1 cellular context compared by ENCODE assay signal in the genomic region with DNA sequence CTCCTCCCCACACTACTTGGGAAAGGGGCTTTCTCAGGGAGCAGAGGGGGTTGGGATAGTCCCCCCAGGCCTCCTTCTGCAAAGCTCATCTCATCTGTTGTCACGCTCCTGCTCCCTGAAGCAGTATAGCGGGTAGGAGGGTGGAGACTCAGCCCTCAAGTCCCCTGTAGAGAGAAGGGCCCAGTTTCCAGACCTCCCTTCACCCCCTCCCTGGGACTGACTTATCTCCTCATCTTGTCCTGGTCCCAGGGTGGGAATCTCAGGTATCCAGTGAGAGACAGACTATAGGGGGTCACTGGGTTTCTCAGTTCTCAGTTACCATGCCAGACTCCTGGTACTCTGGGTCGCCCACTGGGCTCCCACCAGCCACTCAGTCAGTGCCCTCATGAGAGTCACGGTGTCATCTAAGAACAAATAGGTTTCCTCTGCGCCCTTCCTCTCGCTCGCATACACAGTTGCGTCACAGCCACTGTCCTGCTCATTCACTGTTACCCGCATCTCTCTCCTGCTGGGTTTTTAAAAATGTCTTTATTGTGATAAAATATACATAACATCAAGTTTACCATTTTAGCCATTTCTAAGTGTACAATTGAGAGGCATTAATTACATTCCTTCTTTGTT.
TF ChIP-seq lines count a peak whose summit lies in the region.

No MANE protein-coding gene starts in this region.

TF ChIP-seq in GM23338, 12 proteins besides CTCF, POLR2A, EP300 and RAD21 (continued from another document):
- TF ChIP-seq, protein P1, sequence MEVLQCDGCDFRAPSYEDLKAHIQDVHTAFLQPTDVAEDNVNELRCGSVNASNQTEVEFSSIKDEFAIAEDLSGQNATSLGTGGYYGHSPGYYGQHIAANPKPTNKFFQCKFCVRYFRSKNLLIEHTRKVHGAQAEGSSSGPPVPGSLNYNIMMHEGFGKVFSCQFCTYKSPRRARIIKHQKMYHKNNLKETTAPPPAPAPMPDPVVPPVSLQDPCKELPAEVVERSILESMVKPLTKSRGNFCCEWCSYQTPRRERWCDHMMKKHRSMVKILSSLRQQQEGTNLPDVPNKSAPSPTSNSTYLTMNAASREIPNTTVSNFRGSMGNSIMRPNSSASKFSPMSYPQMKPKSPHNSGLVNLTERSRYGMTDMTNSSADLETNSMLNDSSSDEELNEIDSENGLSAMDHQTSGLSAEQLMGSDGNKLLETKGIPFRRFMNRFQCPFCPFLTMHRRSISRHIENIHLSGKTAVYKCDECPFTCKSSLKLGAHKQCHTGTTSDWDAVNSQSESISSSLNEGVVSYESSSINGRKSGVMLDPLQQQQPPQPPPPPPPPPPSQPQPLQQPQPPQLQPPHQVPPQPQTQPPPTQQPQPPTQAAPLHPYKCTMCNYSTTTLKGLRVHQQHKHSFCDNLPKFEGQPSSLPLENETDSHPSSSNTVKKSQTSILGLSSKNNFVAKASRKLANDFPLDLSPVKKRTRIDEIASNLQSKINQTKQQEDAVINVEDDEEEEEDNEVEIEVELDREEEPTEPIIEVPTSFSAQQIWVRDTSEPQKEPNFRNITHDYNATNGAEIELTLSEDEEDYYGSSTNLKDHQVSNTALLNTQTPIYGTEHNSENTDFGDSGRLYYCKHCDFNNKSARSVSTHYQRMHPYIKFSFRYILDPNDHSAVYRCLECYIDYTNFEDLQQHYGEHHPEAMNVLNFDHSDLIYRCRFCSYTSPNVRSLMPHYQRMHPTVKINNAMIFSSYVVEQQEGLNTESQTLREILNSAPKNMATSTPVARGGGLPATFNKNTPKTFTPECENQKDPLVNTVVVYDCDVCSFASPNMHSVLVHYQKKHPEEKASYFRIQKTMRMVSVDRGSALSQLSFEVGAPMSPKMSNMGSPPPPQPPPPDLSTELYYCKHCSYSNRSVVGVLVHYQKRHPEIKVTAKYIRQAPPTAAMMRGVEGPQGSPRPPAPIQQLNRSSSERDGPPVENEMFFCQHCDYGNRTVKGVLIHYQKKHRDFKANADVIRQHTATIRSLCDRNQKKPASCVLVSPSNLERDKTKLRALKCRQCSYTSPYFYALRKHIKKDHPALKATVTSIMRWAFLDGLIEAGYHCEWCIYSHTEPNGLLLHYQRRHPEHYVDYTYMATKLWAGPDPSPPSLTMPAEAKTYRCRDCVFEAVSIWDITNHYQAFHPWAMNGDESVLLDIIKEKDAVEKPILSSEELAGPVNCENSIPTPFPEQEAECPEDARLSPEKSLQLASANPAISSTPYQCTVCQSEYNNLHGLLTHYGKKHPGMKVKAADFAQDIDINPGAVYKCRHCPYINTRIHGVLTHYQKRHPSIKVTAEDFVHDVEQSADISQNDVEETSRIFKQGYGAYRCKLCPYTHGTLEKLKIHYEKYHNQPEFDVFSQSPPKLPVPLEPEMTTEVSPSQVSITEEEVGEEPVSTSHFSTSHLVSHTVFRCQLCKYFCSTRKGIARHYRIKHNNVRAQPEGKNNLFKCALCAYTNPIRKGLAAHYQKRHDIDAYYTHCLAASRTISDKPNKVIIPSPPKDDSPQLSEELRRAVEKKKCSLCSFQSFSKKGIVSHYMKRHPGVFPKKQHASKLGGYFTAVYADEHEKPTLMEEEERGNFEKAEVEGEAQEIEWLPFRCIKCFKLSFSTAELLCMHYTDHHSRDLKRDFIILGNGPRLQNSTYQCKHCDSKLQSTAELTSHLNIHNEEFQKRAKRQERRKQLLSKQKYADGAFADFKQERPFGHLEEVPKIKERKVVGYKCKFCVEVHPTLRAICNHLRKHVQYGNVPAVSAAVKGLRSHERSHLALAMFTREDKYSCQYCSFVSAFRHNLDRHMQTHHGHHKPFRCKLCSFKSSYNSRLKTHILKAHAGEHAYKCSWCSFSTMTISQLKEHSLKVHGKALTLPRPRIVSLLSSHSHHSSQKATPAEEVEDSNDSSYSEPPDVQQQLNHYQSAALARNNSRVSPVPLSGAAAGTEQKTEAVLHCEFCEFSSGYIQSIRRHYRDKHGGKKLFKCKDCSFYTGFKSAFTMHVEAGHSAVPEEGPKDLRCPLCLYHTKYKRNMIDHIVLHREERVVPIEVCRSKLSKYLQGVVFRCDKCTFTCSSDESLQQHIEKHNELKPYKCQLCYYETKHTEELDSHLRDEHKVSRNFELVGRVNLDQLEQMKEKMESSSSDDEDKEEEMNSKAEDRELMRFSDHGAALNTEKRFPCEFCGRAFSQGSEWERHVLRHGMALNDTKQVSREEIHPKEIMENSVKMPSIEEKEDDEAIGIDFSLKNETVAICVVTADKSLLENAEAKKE (CRISPR knock-in tag; IDR thresholded peaks at IDR 0.05), result no peak
- TF ChIP-seq ZNF331 (CRISPR knock-in tag; IDR thresholded peaks at IDR 0.05; ENCODE audit: low read depth) (no peak), STAT1 (IDR thresholded peaks at IDR 0.05; ENCODE audit: unreplicated experiment) (no peak), NANOG (IDR thresholded peaks at IDR 0.05; ENCODE audit: borderline replicate concordance) (no peak), JUNB (IDR thresholded peaks at IDR 0.05; ENCODE audit: unreplicated experiment) (no peak), CREB1 (CRISPR knock-in tag; IDR thresholded peaks at IDR 0.05; ENCODE audit: low read depth) (no peak), ZNF114 (CRISPR knock-in tag; IDR thresholded peaks at IDR 0.05) (no peak), EZH2 (IDR thresholded peaks at IDR 0.05; ENCODE audit: low read depth, unreplicated experiment) (no peak), POLR2AphosphoS5 (IDR thresholded peaks at IDR 0.05; ENCODE audit: low read depth) (no peak)
- TF ChIP-seq, protein P2, sequence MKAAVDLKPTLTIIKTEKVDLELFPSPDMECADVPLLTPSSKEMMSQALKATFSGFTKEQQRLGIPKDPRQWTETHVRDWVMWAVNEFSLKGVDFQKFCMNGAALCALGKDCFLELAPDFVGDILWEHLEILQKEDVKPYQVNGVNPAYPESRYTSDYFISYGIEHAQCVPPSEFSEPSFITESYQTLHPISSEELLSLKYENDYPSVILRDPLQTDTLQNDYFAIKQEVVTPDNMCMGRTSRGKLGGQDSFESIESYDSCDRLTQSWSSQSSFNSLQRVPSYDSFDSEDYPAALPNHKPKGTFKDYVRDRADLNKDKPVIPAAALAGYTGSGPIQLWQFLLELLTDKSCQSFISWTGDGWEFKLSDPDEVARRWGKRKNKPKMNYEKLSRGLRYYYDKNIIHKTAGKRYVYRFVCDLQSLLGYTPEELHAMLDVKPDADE (IDR thresholded peaks at IDR 0.05), result no peak
- TF ChIP-seq, protein P3, sequence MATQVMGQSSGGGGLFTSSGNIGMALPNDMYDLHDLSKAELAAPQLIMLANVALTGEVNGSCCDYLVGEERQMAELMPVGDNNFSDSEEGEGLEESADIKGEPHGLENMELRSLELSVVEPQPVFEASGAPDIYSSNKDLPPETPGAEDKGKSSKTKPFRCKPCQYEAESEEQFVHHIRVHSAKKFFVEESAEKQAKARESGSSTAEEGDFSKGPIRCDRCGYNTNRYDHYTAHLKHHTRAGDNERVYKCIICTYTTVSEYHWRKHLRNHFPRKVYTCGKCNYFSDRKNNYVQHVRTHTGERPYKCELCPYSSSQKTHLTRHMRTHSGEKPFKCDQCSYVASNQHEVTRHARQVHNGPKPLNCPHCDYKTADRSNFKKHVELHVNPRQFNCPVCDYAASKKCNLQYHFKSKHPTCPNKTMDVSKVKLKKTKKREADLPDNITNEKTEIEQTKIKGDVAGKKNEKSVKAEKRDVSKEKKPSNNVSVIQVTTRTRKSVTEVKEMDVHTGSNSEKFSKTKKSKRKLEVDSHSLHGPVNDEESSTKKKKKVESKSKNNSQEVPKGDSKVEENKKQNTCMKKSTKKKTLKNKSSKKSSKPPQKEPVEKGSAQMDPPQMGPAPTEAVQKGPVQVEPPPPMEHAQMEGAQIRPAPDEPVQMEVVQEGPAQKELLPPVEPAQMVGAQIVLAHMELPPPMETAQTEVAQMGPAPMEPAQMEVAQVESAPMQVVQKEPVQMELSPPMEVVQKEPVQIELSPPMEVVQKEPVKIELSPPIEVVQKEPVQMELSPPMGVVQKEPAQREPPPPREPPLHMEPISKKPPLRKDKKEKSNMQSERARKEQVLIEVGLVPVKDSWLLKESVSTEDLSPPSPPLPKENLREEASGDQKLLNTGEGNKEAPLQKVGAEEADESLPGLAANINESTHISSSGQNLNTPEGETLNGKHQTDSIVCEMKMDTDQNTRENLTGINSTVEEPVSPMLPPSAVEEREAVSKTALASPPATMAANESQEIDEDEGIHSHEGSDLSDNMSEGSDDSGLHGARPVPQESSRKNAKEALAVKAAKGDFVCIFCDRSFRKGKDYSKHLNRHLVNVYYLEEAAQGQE (IDR thresholded peaks at IDR 0.05; ENCODE audit: unreplicated experiment), result no peak
